8 cellular contexts compared by ENCODE assay signal in the genomic region with DNA sequence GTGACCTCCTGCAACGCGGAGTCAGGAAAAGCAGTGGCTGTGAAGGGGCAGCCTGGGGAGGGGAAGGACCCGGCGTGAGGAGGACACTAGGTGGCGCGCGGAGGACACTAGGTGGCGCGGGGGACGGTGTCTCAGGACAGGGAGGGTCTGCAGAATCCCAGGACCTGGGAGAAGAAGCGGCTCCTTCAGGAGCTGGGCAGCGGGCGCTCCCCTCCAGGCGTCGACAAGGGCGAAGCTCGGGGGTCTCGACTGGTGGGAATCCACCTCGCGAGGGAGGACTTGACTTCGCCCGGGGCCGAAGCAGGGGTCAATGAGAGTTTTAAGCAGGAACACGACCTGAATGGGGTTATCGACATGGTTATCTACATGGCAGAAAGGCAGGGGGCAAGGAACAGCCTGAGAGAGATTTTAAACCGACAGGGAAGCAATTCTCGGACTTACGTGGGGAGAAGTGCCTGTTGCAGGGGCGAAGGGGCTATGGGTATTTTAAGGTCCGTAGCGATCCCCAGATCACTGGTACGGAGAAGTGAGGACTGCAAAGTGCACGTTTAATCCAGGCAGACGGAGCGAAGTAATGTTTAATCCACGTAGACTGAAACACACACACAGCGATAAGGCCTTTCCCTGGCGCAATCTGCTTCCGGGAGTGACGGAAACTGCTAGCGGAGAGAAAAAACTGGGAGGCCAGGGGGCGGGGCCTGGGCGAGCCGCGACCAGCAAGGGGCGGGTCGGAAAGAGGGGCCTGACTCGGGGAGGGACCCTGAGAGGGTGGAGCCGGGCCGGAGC. TPM values are rescaled to one million over a fixed set of nuclear protein-coding genes. Genes with fewer than 3 reads are reported as not detected.
DNase-seq lines count a peak whose midpoint lies in the region; ATAC-seq and TF ChIP-seq lines count a peak whose summit lies in the region.

A gene (minus strand): TSS at position 648 of the 786 bp plus-strand sequence. CDS start 9,426 bp downstream, outside the sequence.

- peak; percentile 87 to 97 for DNase-seq in NCI-H187 (lab: John Stamatoyannopoulos, UW)
- DNase-seq in T-helper 22 cell (ENCODE audit: low read depth) = peak; percentile 92
- peak; percentile 76 to 97 for DNase-seq in ascending aorta (ENCODE audit: low spot score in 2 of 2)
- DNase-seq in right cardiac atrium = peak; percentile 98 to 99 (median 98)
- DNase-seq in putamen (ENCODE audit: low spot score) = peak; percentile 95
- peak; percentile 94 to 97 for DNase-seq in vagina (ENCODE audit: extremely low spot score in 2 of 2)

- peak; percentile 97 for ATAC-seq in GM18498 (IDR thresholded peaks at IDR 0.05; ENCODE audit: unreplicated experiment)
- peak; percentile 97 for ATAC-seq in HG02885 (IDR thresholded peaks at IDR 0.05; ENCODE audit: poor library complexity, unreplicated experiment)
- ATAC-seq in right cardiac atrium = peak; percentile 100

- H3K4me3 ChIP-seq in ascending aorta (peak within 1 kb of the TSS; percentile 93 to 97), right cardiac atrium (ENCODE audit: low read length) (peak within 1 kb of the TSS; percentile 69), vagina (peak within 1 kb of the TSS; percentile 77 to 78)

- peak within 1 kb of the TSS; percentile 93 to 96 for H3K27ac ChIP-seq in ascending aorta
- H3K27ac ChIP-seq in right cardiac atrium (ENCODE audit: low read length) = peak within 1 kb of the TSS; percentile 65
- H3K27ac ChIP-seq in vagina = peak within 1 kb of the TSS; percentile 95

- H3K36me3 ChIP-seq in ascending aorta (no peaks in the 10 kb centered on the region), vagina (no peaks in the 10 kb centered on the region)

- no peaks in the 10 kb centered on the region for H3K9me3 ChIP-seq in ascending aorta
- H3K9me3 ChIP-seq in right cardiac atrium (ENCODE audit: control insufficient read depth, low read length) = no peaks in the 10 kb centered on the region
- H3K9me3 ChIP-seq in vagina = no peaks in the 10 kb centered on the region

- H3K27me3 ChIP-seq in ascending aorta (no peaks in the 10 kb centered on the region), right cardiac atrium (ENCODE audit: control insufficient read depth, insufficient read depth) (no peaks in the 10 kb centered on the region), vagina (no peaks in the 10 kb centered on the region)

- WGBS in right cardiac atrium = under 1% methylated on average over 50 of the region's 50 CpGs

- H3K4me1 ChIP-seq in ascending aorta = peaks cover 0 to 6% of the 10 kb centered on the region in 2 donors
- no peaks in the 10 kb centered on the region for H3K4me1 ChIP-seq in right cardiac atrium (ENCODE audit: control insufficient read depth, insufficient read depth, low read length)
- H3K4me1 ChIP-seq in vagina = peaks cover 21% of the 10 kb centered on the region

- intact Hi-C loops in ascending aorta (cut with DNase I) (loop anchor here (1.0 to 2.0 kb wide), 6 partner anchors 32 to 157 kb away; a partner anchor contains a TSS), right cardiac atrium (cut with DNase I) (loop anchor here (2.0 to 5.0 kb wide), 4 partner anchors 48 to 99 kb away; a partner anchor contains a TSS), vagina (cut with DNase I) (loop anchor here (5.0 kb wide), 3 partner anchors 48 to 963 kb away; a partner anchor contains a TSS)

- TF ChIP-seq CTCF in ascending aorta (IDR thresholded peaks at IDR 0.05) = peak; percentile 75 to 88 (median 80)
- peak; percentile 58 to 80 (median 77) for TF ChIP-seq CTCF in vagina (IDR thresholded peaks at IDR 0.05)

- TF ChIP-seq POLR2A in vagina (IDR thresholded peaks at IDR 0.05) = peak in 1 of 2 donors; percentile 85

RNA-seq across cellular contexts. Expression of the gene that starts here (rescaled TPM):
- 1.2 TPM for total RNA-seq in ascending aorta
- total RNA-seq in right cardiac atrium = 1 to 10 TPM; 5.7 to 8.2 (median 6.6) TPM
- 1.6 TPM for polyA plus RNA-seq in right cardiac atrium
- total RNA-seq in vagina = 2.7 TPM

Comparison
In these comparisons a context has a peak if more than half of its experiments do, and no peak if none do; other contexts are left out.
1. Peak in every context shown above with its lines: DNase-seq, ATAC-seq, H3K4me3 ChIP-seq and H3K27ac ChIP-seq.